1 cellular context compared by ENCODE assay signal in genomic region chr19:18227781-18228271, GRCh38.
A peak's percentile ranks its signal among the peaks of the same experiment; 100 is the strongest.
TF ChIP-seq lines count a peak whose summit lies in the region.

No MANE protein-coding gene starts in this region.

TF ChIP-seq in K562, 482 proteins besides CTCF, POLR2A, EP300 and RAD21:
- TF ChIP-seq PTBP1 (IDR thresholded peaks at IDR 0.05; ENCODE audit: low read depth, low read length) = 0 out of 2 replicates have a peak, but pooled peaks have one; percentile 35
- no peak for TF ChIP-seq SP1 (CRISPR knock-in tag; IDR thresholded peaks at IDR 0.05)
- TF ChIP-seq ESRRA (IDR thresholded peaks at IDR 0.05; ENCODE audit: borderline replicate concordance, low read depth) = 0 out of 2 replicates have a peak, but pooled peaks have one; percentile 28
- no peak for TF ChIP-seq ZNF134 (CRISPR knock-in tag; conservative IDR thresholded peaks at IDR 0.05)
- TF ChIP-seq ZNF3 (CRISPR knock-in tag; IDR thresholded peaks at IDR 0.05) = no peak
- TF ChIP-seq NCOA1 (IDR thresholded peaks at IDR 0.05; ENCODE audit: low read depth) = no peak
- peak; percentile 71 for TF ChIP-seq RBM25 (IDR thresholded peaks at IDR 0.05; ENCODE audit: low read depth, low read length, severe bottlenecking)
- TF ChIP-seq BCOR (IDR thresholded peaks at IDR 0.05) = 0 out of 2 replicates have a peak, but pooled peaks have one; percentile 15
- no peak for TF ChIP-seq SNRNP70 (optimal IDR thresholded peaks at IDR 0.05; ENCODE audit: low read depth, low read length)
- 0 out of 4 replicates have a peak, but pooled peaks of 1 of the 2 experiments have one; percentile 30 for TF ChIP-seq RCOR1 (IDR thresholded peaks at IDR 0.05; ENCODE audit: borderline replicate concordance in 1 of 2, low read depth in 2 of 2, low read length in 2 of 2)
